1 cellular context compared by ENCODE assay signal in the genomic region with DNA sequence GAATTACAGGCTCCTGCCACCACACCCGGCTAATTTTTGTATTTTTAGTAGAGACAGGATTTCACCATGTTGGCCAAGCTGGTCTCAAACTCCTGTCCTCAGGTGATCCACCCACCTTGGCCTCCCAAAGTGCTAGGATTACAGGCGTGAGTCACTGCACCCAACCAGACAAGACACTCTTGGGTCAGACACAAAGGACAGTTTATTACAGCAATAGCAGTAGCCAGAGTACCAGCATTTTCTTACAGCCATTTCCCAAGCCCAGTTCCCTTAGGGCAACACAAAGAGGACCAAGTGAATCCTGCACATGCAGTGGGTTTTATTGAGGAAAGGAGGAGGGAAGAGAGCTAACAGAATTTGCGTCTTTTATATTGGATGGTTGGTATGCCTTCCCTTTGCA. TPM values are rescaled to one million over a fixed set of nuclear protein-coding genes. Genes with fewer than 3 reads are reported as not detected.
"Had no signal": no experiment of that assay in that cellular context is flagged by ENCODE, and none has a peak within 500 bp of the region (broad histone marks: within the 10 kb centered on the region; RNA-seq: fewer than 3 reads in every experiment).

No MANE protein-coding gene starts in this region.

RNA-seq across cellular contexts. Expression of a gene that starts 35.8 kb away (rescaled TPM):
- total RNA-seq: activated CD8-positive, alpha-beta memory T cell treated with anti-CD3 and anti-CD28 coated beads for 36 hours had no signal
